In genomic region chr1:53092659-53093450, GRCh38 we compare ENCODE assay signal across 1 cellular context.
TF ChIP-seq lines count a peak whose summit lies in the region.

No MANE protein-coding gene starts in this region.

TF ChIP-seq in HepG2, 621 proteins besides CTCF, POLR2A, EP300 and RAD21 (continued from another document):
- no peak for TF ChIP-seq HNRNPK (IDR thresholded peaks at IDR 0.05; ENCODE audit: low read depth, low read length, poor library complexity, severe bottlenecking)
- TF ChIP-seq RAD51 (IDR thresholded peaks at IDR 0.05; ENCODE audit: borderline replicate concordance): no peak
- no peak for TF ChIP-seq NR2F6 (IDR thresholded peaks at IDR 0.05)
- 0 out of 2 replicates have a peak, but pooled peaks have one; percentile 21 for TF ChIP-seq NR2F6 (CRISPR knock-in tag; IDR thresholded peaks at IDR 0.05)
- no peak for TF ChIP-seq ZNF552 (CRISPR knock-in tag; IDR thresholded peaks at IDR 0.05; ENCODE audit: borderline replicate concordance)
- no peak for TF ChIP-seq CCDC6 (CRISPR knock-in tag; IDR thresholded peaks at IDR 0.05)
- peak; percentile 18 for TF ChIP-seq HNRNPLL (IDR thresholded peaks at IDR 0.05; ENCODE audit: low read depth, low read length, poor library complexity, severe bottlenecking)
- TF ChIP-seq ZNF550 (CRISPR knock-in tag; IDR thresholded peaks at IDR 0.05; ENCODE audit: borderline replicate concordance): no peak
- TF ChIP-seq DNMT1 (CRISPR knock-in tag; IDR thresholded peaks at IDR 0.05): no peak
- TF ChIP-seq GABPB1 (CRISPR knock-in tag; IDR thresholded peaks at IDR 0.05): no peak
- TF ChIP-seq ZBTB21 (CRISPR knock-in tag; IDR thresholded peaks at IDR 0.05): no peak
- TF ChIP-seq, protein P1, sequence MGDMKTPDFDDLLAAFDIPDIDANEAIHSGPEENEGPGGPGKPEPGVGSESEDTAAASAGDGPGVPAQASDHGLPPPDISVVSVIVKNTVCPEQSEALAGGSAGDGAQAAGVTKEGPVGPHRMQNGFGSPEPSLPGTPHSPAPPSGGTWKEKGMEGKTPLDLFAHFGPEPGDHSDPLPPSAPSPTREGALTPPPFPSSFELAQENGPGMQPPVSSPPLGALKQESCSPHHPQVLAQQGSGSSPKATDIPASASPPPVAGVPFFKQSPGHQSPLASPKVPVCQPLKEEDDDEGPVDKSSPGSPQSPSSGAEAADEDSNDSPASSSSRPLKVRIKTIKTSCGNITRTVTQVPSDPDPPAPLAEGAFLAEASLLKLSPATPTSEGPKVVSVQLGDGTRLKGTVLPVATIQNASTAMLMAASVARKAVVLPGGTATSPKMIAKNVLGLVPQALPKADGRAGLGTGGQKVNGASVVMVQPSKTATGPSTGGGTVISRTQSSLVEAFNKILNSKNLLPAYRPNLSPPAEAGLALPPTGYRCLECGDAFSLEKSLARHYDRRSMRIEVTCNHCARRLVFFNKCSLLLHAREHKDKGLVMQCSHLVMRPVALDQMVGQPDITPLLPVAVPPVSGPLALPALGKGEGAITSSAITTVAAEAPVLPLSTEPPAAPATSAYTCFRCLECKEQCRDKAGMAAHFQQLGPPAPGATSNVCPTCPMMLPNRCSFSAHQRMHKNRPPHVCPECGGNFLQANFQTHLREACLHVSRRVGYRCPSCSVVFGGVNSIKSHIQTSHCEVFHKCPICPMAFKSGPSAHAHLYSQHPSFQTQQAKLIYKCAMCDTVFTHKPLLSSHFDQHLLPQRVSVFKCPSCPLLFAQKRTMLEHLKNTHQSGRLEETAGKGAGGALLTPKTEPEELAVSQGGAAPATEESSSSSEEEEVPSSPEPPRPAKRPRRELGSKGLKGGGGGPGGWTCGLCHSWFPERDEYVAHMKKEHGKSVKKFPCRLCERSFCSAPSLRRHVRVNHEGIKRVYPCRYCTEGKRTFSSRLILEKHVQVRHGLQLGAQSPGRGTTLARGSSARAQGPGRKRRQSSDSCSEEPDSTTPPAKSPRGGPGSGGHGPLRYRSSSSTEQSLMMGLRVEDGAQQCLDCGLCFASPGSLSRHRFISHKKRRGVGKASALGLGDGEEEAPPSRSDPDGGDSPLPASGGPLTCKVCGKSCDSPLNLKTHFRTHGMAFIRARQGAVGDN (CRISPR knock-in tag; IDR thresholded peaks at IDR 0.05): peak; percentile 47
- no peak for TF ChIP-seq TSC22D2 (CRISPR knock-in tag; IDR thresholded peaks at IDR 0.05; ENCODE audit: borderline replicate concordance)
- no peak for TF ChIP-seq ETV6 (CRISPR knock-in tag; conservative IDR thresholded peaks at IDR 0.05)
- no peak for TF ChIP-seq ZNF841 (CRISPR knock-in tag; IDR thresholded peaks at IDR 0.05; ENCODE audit: borderline replicate concordance)
- TF ChIP-seq FOXP1 (IDR thresholded peaks at IDR 0.05): no peak
- TF ChIP-seq FOXP1 (CRISPR knock-in tag; IDR thresholded peaks at IDR 0.05): no peak
- TF ChIP-seq GATA4 (IDR thresholded peaks at IDR 0.05; ENCODE audit: borderline replicate concordance, low read depth): no peak
- TF ChIP-seq NCOR1 (IDR thresholded peaks at IDR 0.05; ENCODE audit: borderline replicate concordance, low read length): peak; percentile 67; the same call in 1 of the 2 replicates
- no peak for TF ChIP-seq NFIC (IDR thresholded peaks at IDR 0.05; ENCODE audit: low read length)
